In genomic region chr11:20048246-20048645, GRCh38 we compare ENCODE assay signal across 22 cellular contexts.
DNase-seq lines count a peak whose midpoint lies in the region; ATAC-seq, FAIRE-seq and TF ChIP-seq lines count a peak whose summit lies in the region.
"Had no signal": no experiment of that assay in that cellular context is flagged by ENCODE, and none has a peak within 500 bp of the region (broad histone marks: within the 10 kb centered on the region; RNA-seq: fewer than 3 reads in every experiment).

No MANE protein-coding gene starts in this region.

- intact Hi-C loops in heart left ventricle (cut with DNase I), result loop anchor here in 5 of 10 donors (5.0 to 10.0 kb wide), 4 partner anchors 46 to 96 kb away; no protein-coding TSS in a partner anchor
- intact Hi-C loops in Right ventricle myocardium superior (cut with DNase I), result loop anchor here (5.0 kb wide), 1 partner anchor 96 kb away; no protein-coding TSS in a partner anchor
- intact Hi-C loops in uterus (cut with DNase I; ENCODE audit: low total_unique reads), result loop anchor here (10.0 kb wide), 1 partner anchor 47 kb away; no protein-coding TSS in a partner anchor

- no peak for DNase-seq in heart left ventricle
- no peak for DNase-seq in Right ventricle myocardium superior
- no peak for DNase-seq in coronary artery (ENCODE audit: low spot score)
- no peak for DNase-seq in keratinocyte (ENCODE audit: low read depth, low spot score)
- peak in 1 of 2 donors; percentile 39 for DNase-seq in uterus
- DNase-seq in GM13976 (ENCODE audit: low spot score), result no peak
- DNase-seq: activated CD4-positive, alpha-beta T cell treated with anti-CD3 and anti-CD28 coated beads, Interleukin-2, amount 50 U/mL, for 1 hour; activated naive CD4-positive, alpha-beta T cell treated with anti-CD3 and anti-CD28 coated beads for 36 hours; activated T-cell treated with anti-CD3 and anti-CD28 coated beads for 4 hours; CD4-positive, CD25-positive, alpha-beta regulatory T cell; DMS153; islet precursor cell; NCI-H1694; NCI-H226; stimulated activated CD4-positive, alpha-beta T cell treated with anti-CD3 and anti-CD28 coated beads, Interleukin-15, amount 100 ng/mL, for 24 hours had no signal

- H3K4me2 ChIP-seq in keratinocyte (ENCODE audit: control insufficient read depth, extremely low read depth, insufficient read depth, low read depth, low read length), result no peak overlapping the region
- H3K4me2 ChIP-seq: A549 had no signal

- ATAC-seq in heart left ventricle (peak in 2 of 4 donors; percentile 1 to 4), Right ventricle myocardium superior (ENCODE audit: poor library complexity) (no peak), HG03432 (IDR thresholded peaks at IDR 0.05; ENCODE audit: unreplicated experiment) (no peak), GM18873 (IDR thresholded peaks at IDR 0.05; ENCODE audit: low FRiP score, unreplicated experiment) (no peak)
- ATAC-seq: A549; natural killer cell treated with Interleukin-12 subunit alpha and Interleukin-12 subunit beta and Interleukin-15 and Interleukin-18, amount 100 ng/mL, for 72 hours; Panc1; stimulated activated effector memory CD8-positive, alpha-beta T cell treated with anti-CD3 and anti-CD28 coated beads, Interleukin-12 subunit alpha, Interleukin-12 subunit beta, amount 100 ng/mL, for 72 hours had no signal

- peaks cover 3% of the 10 kb centered on the region for H3K9me1 ChIP-seq in keratinocyte (ENCODE audit: control insufficient read depth, extremely low read depth, insufficient read depth, low read length)

- 35 to 77% (median 47%) methylated on average over 3 of the region's 3 CpGs for WGBS in heart left ventricle, 4 donors

- peak; percentile 55 for FAIRE-seq in keratinocyte (lab: Jason Lieb, UNC)
- FAIRE-seq: A549 had no signal

- no peaks in the 10 kb centered on the region for H3K27me3 ChIP-seq in heart left ventricle
- no peaks in the 10 kb centered on the region for H3K27me3 ChIP-seq in keratinocyte (ENCODE audit: control insufficient read depth, extremely low read depth, insufficient read depth, low read length)
- H3K27me3 ChIP-seq in uterus, result no peaks in the 10 kb centered on the region
- H3K27me3 ChIP-seq: upper lobe of left lung had no signal

- no peaks in the 10 kb centered on the region for H3K79me2 ChIP-seq in keratinocyte (ENCODE audit: control insufficient read depth, insufficient read depth, low read length)

- H3K4me1 ChIP-seq in heart left ventricle (peaks cover 0 to 52% (median 15%) of the 10 kb centered on the region in 12 donors), keratinocyte (ENCODE audit: control insufficient read depth, extremely low read depth, insufficient read depth, low read length) (peaks cover 65% of the 10 kb centered on the region), uterus (peaks cover 10 to 11% of the 10 kb centered on the region in 2 donors)
- H3K4me1 ChIP-seq: upper lobe of left lung had no signal

- H3K9me3 ChIP-seq in heart left ventricle, result no peaks in the 10 kb centered on the region
- no peaks in the 10 kb centered on the region for H3K9me3 ChIP-seq in keratinocyte (ENCODE audit: control insufficient read depth, low read depth, low read length)
- no peaks in the 10 kb centered on the region for H3K9me3 ChIP-seq in uterus
- H3K9me3 ChIP-seq: A549, upper lobe of left lung had no signal

- dilution Hi-C loops in keratinocyte (cut with MboI; ENCODE audit: extremely low pct_ligation_motif_present, low sequenced_read_pairs), result no loop called here

- TF ChIP-seq POLR2A in heart left ventricle (IDR thresholded peaks at IDR 0.05) (no peak), uterus (IDR thresholded peaks at IDR 0.05) (no peak)

- peak overlapping the region; percentile 7 to 65 (median 48) for H3K4me3 ChIP-seq in heart left ventricle
- no peak overlapping the region for H3K4me3 ChIP-seq in coronary artery
- no peak overlapping the region for H3K4me3 ChIP-seq in keratinocyte (ENCODE audit: control insufficient read depth in 2 of 3, extremely low read depth in 1 of 3, insufficient read depth in 2 of 3, low read depth in 1 of 3, low read length in 3 of 3)
- H3K4me3 ChIP-seq in uterus, result no peak overlapping the region
- H3K4me3 ChIP-seq: A549, upper lobe of left lung had no signal

- H4K20me1 ChIP-seq in keratinocyte (ENCODE audit: control insufficient read depth, extremely low read depth, insufficient read depth, low read length), result no peaks in the 10 kb centered on the region

- in situ Hi-C loops in GM13976 (cut with MboI; ENCODE audit: low sequenced_read_pairs, unreplicated experiment), result no loop called here

- TF ChIP-seq CTCF in heart left ventricle (IDR thresholded peaks at IDR 0.05), result no peak
- TF ChIP-seq CTCF in coronary artery (IDR thresholded peaks at IDR 0.05), result no peak
- TF ChIP-seq CTCF in keratinocyte (optimal IDR thresholded peaks at IDR 0.05 in 1 of 3, IDR thresholded peaks at IDR 0.05 in 1 of 3, conservative IDR thresholded peaks at IDR 0.05 in 1 of 3; ENCODE audit: extremely low read depth in 1 of 3, insufficient read depth in 2 of 3, low read length in 3 of 3), result no peak
- no peak for TF ChIP-seq CTCF in uterus (IDR thresholded peaks at IDR 0.05)
- TF ChIP-seq CTCF in GM13976 (IDR thresholded peaks at IDR 0.05; ENCODE audit: borderline replicate concordance, control extremely low read depth, extremely low read depth, insufficient read depth, missing control alignments), result no peak

- H3K27ac ChIP-seq in heart left ventricle (peak overlapping the region; percentile 69 to 96 (median 88)), coronary artery (peak overlapping the region; percentile 19 to 76), keratinocyte (ENCODE audit: control insufficient read depth, insufficient read depth, low read length) (peak overlapping the region; percentile 16), uterus (peak overlapping the region; percentile 59 to 78)

- H3K9ac ChIP-seq in keratinocyte (ENCODE audit: control insufficient read depth, extremely low read depth, insufficient read depth, low read length), result no peak overlapping the region

- H3K36me3 ChIP-seq in heart left ventricle (peaks cover 0 to 38% (median 28%) of the 10 kb centered on the region in 9 donors), keratinocyte (ENCODE audit: control insufficient read depth in 2 of 2, extremely low read depth in 1 of 2, insufficient read depth in 2 of 2, low read length in 2 of 2) (peaks cover 8 to 9% of the 10 kb centered on the region in 2 experiments), uterus (no peaks in the 10 kb centered on the region)

- H2AFZ ChIP-seq in keratinocyte (ENCODE audit: control insufficient read depth, low read length), result no peak overlapping the region

Comparison
In these comparisons a context has a peak if more than half of its experiments do, and no peak if none do; other contexts are left out.
1. H3K27ac ChIP-seq: peak in every context shown above with its lines; median percentile 88 in heart left ventricle; 68 in uterus; 48 in coronary artery; 16 in keratinocyte.
2. H3K4me3 ChIP-seq: peak in heart left ventricle (12 of 12); none in coronary artery (single experiment), keratinocyte (0 of 3) and uterus (0 of 2).